19 cellular contexts compared by ENCODE assay signal in the genomic region with DNA sequence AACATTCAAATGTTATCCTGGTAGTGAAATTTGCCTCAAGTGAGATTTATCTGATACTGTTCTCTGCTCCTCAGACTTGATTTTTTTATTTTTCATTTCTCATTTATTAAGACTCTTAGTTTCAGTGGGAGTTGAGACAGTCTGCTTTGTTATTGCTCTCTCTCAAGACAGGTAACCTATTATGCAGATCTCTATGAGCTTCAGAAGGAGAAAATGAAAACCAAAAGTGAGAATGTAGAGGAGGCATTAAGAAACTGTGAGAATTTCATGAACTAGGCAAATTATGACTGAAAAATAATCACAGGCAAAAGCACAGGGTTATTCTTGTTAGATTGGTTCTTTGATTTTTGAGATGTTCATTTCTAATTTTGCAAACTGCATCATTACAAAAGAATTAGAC.
DNase-seq lines count a peak whose midpoint lies in the region; ATAC-seq and TF ChIP-seq lines count a peak whose summit lies in the region.
"Had no signal": no experiment of that assay in that cellular context is flagged by ENCODE, and none has a peak within 500 bp of the region (broad histone marks: within the 10 kb centered on the region; RNA-seq: fewer than 3 reads in every experiment).

No MANE protein-coding gene starts in this region.

- peaks cover 51% of the 10 kb centered on the region for H3K9me3 Mint-ChIP-seq in HFFc6
- H3K9me3 Mint-ChIP-seq: activated naive CD8-positive, alpha-beta T cell treated with anti-CD3 and anti-CD28 coated beads for 36 hours; H9 had no signal

- DNase-seq in Kasumi-1 (lab: John Stamatoyannopoulos, UW) (no peak), HFFc6 (no peak), NCI-H345 (lab: John Stamatoyannopoulos, UW) (no peak)
- DNase-seq in activated CD4-positive, alpha-beta T cell treated with anti-CD3 and anti-CD28 coated beads for 1 hour, result no peak
- DNase-seq: activated naive CD8-positive, alpha-beta T cell treated with anti-CD3 and anti-CD28 coated beads for 36 hours; activated T-cell treated with anti-CD3 and anti-CD28 coated beads, Interleukin-2, amount 50 U/mL, for 48 hours; CD8-positive, alpha-beta memory T cell; DND-41; foreskin melanocyte; H9; left ventricle myocardium inferior; NCI-H2081 treated with DMSO at 0.1 percent for 48 hours; NCI-H524 treated with DMSO at 0.1 percent for 48 hours; stimulated activated CD4-positive, alpha-beta T cell treated with anti-CD3 and anti-CD28 coated beads, Interleukin-2, amount 100 ng/mL, for 24 hours had no signal

- no peaks in the 10 kb centered on the region for H3K4me1 Mint-ChIP-seq in HFFc6 (ENCODE audit: low read depth)
- H3K4me1 Mint-ChIP-seq: activated naive CD8-positive, alpha-beta T cell treated with anti-CD3 and anti-CD28 coated beads for 36 hours; CD8-positive, alpha-beta memory T cell had no signal

- no peaks in the 10 kb centered on the region for H3K27me3 Mint-ChIP-seq in HFFc6 (ENCODE audit: insufficient read depth)
- H3K27me3 Mint-ChIP-seq: activated naive CD8-positive, alpha-beta T cell treated with anti-CD3 and anti-CD28 coated beads for 36 hours had no signal

- peak; percentile 96 for ATAC-seq in GM18867 (IDR thresholded peaks at IDR 0.05; ENCODE audit: unreplicated experiment)
- peak; percentile 87 for ATAC-seq in GM21390 (IDR thresholded peaks at IDR 0.05; ENCODE audit: unreplicated experiment)
- ATAC-seq in HG02938 (IDR thresholded peaks at IDR 0.05; ENCODE audit: unreplicated experiment), result peak; percentile 85
- ATAC-seq in HG03565 (IDR thresholded peaks at IDR 0.05; ENCODE audit: unreplicated experiment), result peak; percentile 84

- no peak overlapping the region for H3K4me3 Mint-ChIP-seq in HFFc6
- H3K4me3 Mint-ChIP-seq: activated naive CD8-positive, alpha-beta T cell treated with anti-CD3 and anti-CD28 coated beads for 36 hours; brain; CD8-positive, alpha-beta memory T cell; H9 had no signal

- H3K36me3 Mint-ChIP-seq in HFFc6 (ENCODE audit: low read depth), result no peaks in the 10 kb centered on the region
- H3K36me3 Mint-ChIP-seq: activated naive CD8-positive, alpha-beta T cell treated with anti-CD3 and anti-CD28 coated beads for 36 hours; brain; CD8-positive, alpha-beta memory T cell had no signal

- no peak overlapping the region for H3K27ac Mint-ChIP-seq in HFFc6
- H3K27ac Mint-ChIP-seq: activated naive CD8-positive, alpha-beta T cell treated with anti-CD3 and anti-CD28 coated beads for 36 hours; brain; CD8-positive, alpha-beta memory T cell had no signal

- TF ChIP-seq CTCF in HFFc6 (IDR thresholded peaks at IDR 0.05), result no peak
